Comparison of ENCODE assay signal across 8 cellular contexts in the genomic region with DNA sequence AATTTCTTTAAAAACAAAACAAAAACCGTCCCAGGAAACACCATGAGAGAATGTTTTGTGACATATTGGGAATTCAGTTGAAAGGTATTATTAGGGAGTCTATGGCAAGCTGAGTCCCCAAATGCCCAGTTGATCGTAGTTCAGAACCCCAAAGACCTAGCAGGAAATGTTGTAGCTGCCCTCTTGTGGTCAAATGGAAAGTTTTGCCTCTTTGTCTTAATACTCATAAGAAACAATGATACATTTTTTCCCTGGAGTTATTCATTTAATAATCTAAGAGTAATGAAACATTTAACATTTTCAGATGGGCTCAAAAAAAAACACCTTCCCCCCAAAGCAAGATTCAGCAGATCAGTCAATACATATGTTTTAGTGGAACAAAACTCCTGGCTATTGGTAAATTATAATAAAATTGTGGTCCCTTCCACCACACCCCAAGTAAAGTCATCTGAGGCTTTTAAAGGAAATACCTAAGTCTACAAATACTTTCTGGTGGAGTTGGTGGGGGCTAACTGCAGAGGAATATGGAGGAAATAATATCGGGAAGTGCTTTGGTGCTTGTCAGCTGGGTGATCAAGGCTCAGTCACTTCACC. TPM values are rescaled to one million over a fixed set of nuclear protein-coding genes. Genes with fewer than 3 reads are reported as not detected.
DNase-seq lines count a peak whose midpoint lies in the region; ATAC-seq and TF ChIP-seq lines count a peak whose summit lies in the region.

No MANE protein-coding gene starts in this region.

- TF ChIP-seq POLR2A in esophagus squamous epithelium (IDR thresholded peaks at IDR 0.05) (no peak), prostate gland (IDR thresholded peaks at IDR 0.05) (no peak)

- no peak for ATAC-seq in GM19328 (IDR thresholded peaks at IDR 0.05; ENCODE audit: unreplicated experiment)

- 20 to 29% methylated on average over 3 of the region's 3 CpGs for WGBS in esophagus squamous epithelium, 2 donors
- WGBS in prostate gland, result 19% methylated on average over 3 of the region's 3 CpGs

- peak; percentile 30 for DNase-seq in NCI-H510A treated with DMSO at 0.1 percent for 48 hours (lab: John Stamatoyannopoulos, UW)
- DNase-seq in NCI-H510A (lab: John Stamatoyannopoulos, UW), result no peak
- DNase-seq in HPDE6-E6E7 (ENCODE audit: extremely low spot score), result peak; percentile 37
- peak; percentile 41 for DNase-seq in RPMI8226
- no peak for DNase-seq in esophagus squamous epithelium (lab: John Stamatoyannopoulos, UW)
- peak; percentile 43 for DNase-seq in prostate gland (ENCODE audit: low spot score)
- no peak for DNase-seq in activated naive CD4-positive, alpha-beta T cell (lab: John Stamatoyannopoulos, UW)

- H3K9me3 ChIP-seq in esophagus squamous epithelium (no peaks in the 10 kb centered on the region), prostate gland (no peaks in the 10 kb centered on the region)

- H3K4me1 ChIP-seq in esophagus squamous epithelium (peaks cover 5 to 26% (median 6%) of the 10 kb centered on the region in 3 donors), prostate gland (replicated peaks) (no peaks in the 10 kb centered on the region)

- intact Hi-C loops in esophagus squamous epithelium (cut with DNase I) (no loop called here), prostate gland (cut with DNase I) (loop anchor here (2.0 kb wide), 1 partner anchor 191 kb away; no protein-coding TSS in a partner anchor)

- TF ChIP-seq CTCF in esophagus squamous epithelium (IDR thresholded peaks at IDR 0.05) (peak; percentile 31 to 64 (median 51)), prostate gland (IDR thresholded peaks at IDR 0.05) (peak; percentile 31 to 66 (median 60))

- H3K4me3 ChIP-seq in esophagus squamous epithelium (no peak overlapping the region), prostate gland (no peak overlapping the region)

- H3K27me3 ChIP-seq in esophagus squamous epithelium (no peaks in the 10 kb centered on the region), prostate gland (replicated peaks; ENCODE audit: insufficient read depth) (no peaks in the 10 kb centered on the region)

- H3K27ac ChIP-seq in esophagus squamous epithelium, result no peak overlapping the region
- no peak overlapping the region for H3K27ac ChIP-seq in prostate gland

- H3K36me3 ChIP-seq in esophagus squamous epithelium, result no peaks in the 10 kb centered on the region
- no peaks in the 10 kb centered on the region for H3K36me3 ChIP-seq in prostate gland

RNA-seq across cellular contexts. Expression of gene EFEMP1, which starts 37.8 kb away (rescaled TPM):
- total RNA-seq in esophagus squamous epithelium, result 10 to 100 TPM; 11.2 to 68.3 (median 41.8) TPM
- 100 to 1,000 TPM in 1 of 2 donors, 10 to 100 TPM in 1; 46.3 to 109 TPM for total RNA-seq in prostate gland

Comparison
In these comparisons a context has a peak if more than half of its experiments do, and no peak if none do; other contexts are left out.
1. DNase-seq: peak in NCI-H510A treated with DMSO at 0.1 percent for 48 hours (single experiment), HPDE6-E6E7 (single experiment), RPMI8226 (single experiment) and prostate gland (single experiment); none in NCI-H510A (single experiment), esophagus squamous epithelium (single experiment) and activated naive CD4-positive, alpha-beta T cell (0 of 4).